ENCODE assay signal across 9 cellular contexts in the genomic region with DNA sequence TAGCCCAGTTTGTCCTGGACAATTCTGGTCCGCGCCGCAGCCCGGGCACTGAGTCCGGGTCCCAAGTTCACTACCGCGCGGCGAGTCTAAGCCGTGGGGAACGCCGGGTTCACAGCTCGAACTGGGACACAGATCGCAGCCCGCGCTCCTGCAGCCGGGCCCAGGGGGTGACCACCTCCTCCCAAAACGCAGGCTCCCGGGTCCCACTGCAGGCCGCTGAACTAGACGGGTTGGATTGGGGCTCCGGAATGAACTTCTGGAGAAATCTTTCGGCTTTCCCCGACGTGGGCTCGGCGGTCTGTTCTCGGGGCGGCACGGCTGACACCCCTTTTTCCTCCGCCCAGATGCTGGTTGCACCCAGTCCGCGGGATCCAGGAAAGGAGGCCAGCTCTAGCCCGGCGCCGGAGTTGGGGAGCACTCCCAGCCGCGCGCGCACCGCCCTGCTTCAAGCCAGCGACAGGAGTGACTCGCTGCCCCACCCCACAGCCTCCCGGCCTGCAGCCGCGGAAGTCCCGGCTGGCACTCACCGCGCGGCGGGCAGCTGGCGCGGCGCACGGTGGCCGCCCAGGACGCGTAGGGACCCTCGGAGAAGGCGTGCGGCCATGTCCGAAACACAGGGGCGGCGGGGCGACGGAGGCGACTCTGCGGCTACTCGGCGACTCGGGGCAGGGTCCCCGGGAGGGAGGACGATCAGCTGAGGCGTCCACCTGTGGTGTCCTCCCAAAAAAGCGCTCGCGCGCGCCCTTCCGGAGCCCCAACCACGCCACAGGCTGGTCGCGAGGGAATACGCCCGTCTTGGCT. TPM values are rescaled to one million over a fixed set of nuclear protein-coding genes. Genes with fewer than 3 reads are reported as not detected.
A peak's percentile ranks its signal among the peaks of the same experiment; 100 is the strongest.
DNase-seq lines count a peak whose midpoint lies in the region; ATAC-seq lines count a peak whose summit lies in the region.
"Had no signal": no experiment of that assay in that cellular context is flagged by ENCODE, and none has a peak within 500 bp of the region (broad histone marks: within the 10 kb centered on the region; RNA-seq: fewer than 3 reads in every experiment).

ACADL (minus strand) TSS at position 788 of the 801 bp plus-strand sequence; CDS start at position 604, 184 bp downstream.

- peak within 1 kb of the TSS; percentile 5 for H3K4me3 Mint-ChIP-seq in activated T-helper 17 cell treated with anti-CD3 and anti-CD28 coated beads, Interleukin-2, amount 50 U/mL, for 72 hours

- H3K27me3 ChIP-seq in trophoblast cell (ENCODE audit: insufficient read depth, low read length): no peaks in the 10 kb centered on the region
- H3K27me3 ChIP-seq: BLaER1 treated with 17β-estradiol and CSF1 and Interleukin-3, amounts not matched to agents 10 nM and 100 nM had no signal

- peak within 1 kb of the TSS; percentile 98 for H3K18ac ChIP-seq in trophoblast cell (ENCODE audit: low read length)

- H3K14ac ChIP-seq in trophoblast cell (ENCODE audit: low read length): peak within 1 kb of the TSS; percentile 99

- H3K4ac ChIP-seq in trophoblast cell (ENCODE audit: low read depth, low read length): peak within 1 kb of the TSS; percentile 93

- peak within 1 kb of the TSS; percentile 58 for H3K4me2 ChIP-seq in trophoblast cell (ENCODE audit: low read length)
- H3K4me2 ChIP-seq: BLaER1 treated with 17β-estradiol and CSF1 and Interleukin-3, amounts not matched to agents 10 nM and 100 nM had no signal

- H3K79me2 ChIP-seq in trophoblast cell (ENCODE audit: control insufficient read depth, insufficient read depth, low read length, poor library complexity): peaks cover 8% of the 10 kb centered on the region

- peak within 1 kb of the TSS; percentile 95 for H3K9ac ChIP-seq in trophoblast cell (ENCODE audit: low read length)
- H3K9ac ChIP-seq: BLaER1 treated with 17β-estradiol and CSF1 and Interleukin-3, amounts not matched to agents 10 nM and 100 nM had no signal

- peak within 1 kb of the TSS; percentile 51 for H2AFZ ChIP-seq in trophoblast cell (ENCODE audit: insufficient read depth, low read length, poor library complexity)

- no peaks in the 10 kb centered on the region for H3K9me3 Mint-ChIP-seq in activated T-helper 17 cell treated with anti-CD3 and anti-CD28 coated beads, Interleukin-2, amount 50 U/mL, for 72 hours

- intact Hi-C loops in left cardiac atrium (cut with DNase I): no loop called here

- peak; percentile 39 for ATAC-seq in activated T-helper 17 cell treated with anti-CD3 and anti-CD28 coated beads, Interleukin-2, amount 50 U/mL, for 72 hours (replicated peaks)
- ATAC-seq in left cardiac atrium (peak; percentile 90 to 91), GM19467 (IDR thresholded peaks at IDR 0.05; ENCODE audit: unreplicated experiment) (no peak)

- peak within 1 kb of the TSS; percentile 98 for H4K8ac ChIP-seq in trophoblast cell (ENCODE audit: low read depth, low read length)

- DNase-seq in NCI-H146 (lab: John Stamatoyannopoulos, UW) (peak; percentile 15), NCI-H146 treated with DMSO at 0.1 percent for 48 hours (lab: John Stamatoyannopoulos, UW; ENCODE audit: unreplicated experiment) (no peak), HS-5 (ENCODE audit: low read depth) (peak; percentile 3), left cardiac atrium (peak; percentile 59), trophoblast cell (peak; percentile 31 to 56), NCI-H187 (lab: John Stamatoyannopoulos, UW) (no peak)

- H2BK12ac ChIP-seq in trophoblast cell (ENCODE audit: low read length): peak within 1 kb of the TSS; percentile 75

- H3K36me3 Mint-ChIP-seq in activated T-helper 17 cell treated with anti-CD3 and anti-CD28 coated beads, Interleukin-2, amount 50 U/mL, for 72 hours (ENCODE audit: low read depth): no peaks in the 10 kb centered on the region

- peaks cover 0 to 14% of the 10 kb centered on the region in 2 experiments for H3K4me1 ChIP-seq in trophoblast cell (ENCODE audit: control insufficient read depth in 1 of 2, insufficient read depth in 2 of 2, low read length in 2 of 2)
- H3K4me1 ChIP-seq: BLaER1 treated with 17β-estradiol and CSF1 and Interleukin-3, amounts not matched to agents 10 nM and 100 nM had no signal

- peak within 1 kb of the TSS; percentile 86 for H4K12ac ChIP-seq in trophoblast cell (ENCODE audit: low read depth, low read length)

- H3K23ac ChIP-seq in trophoblast cell (ENCODE audit: low read length): no peak within 1 kb of the TSS

- H3K27ac Mint-ChIP-seq in activated T-helper 17 cell treated with anti-CD3 and anti-CD28 coated beads, Interleukin-2, amount 50 U/mL, for 72 hours: no peak within 1 kb of the TSS

- H2AK5ac ChIP-seq in trophoblast cell (ENCODE audit: low read length): peak within 1 kb of the TSS; percentile 73

- H3K36me3 ChIP-seq in trophoblast cell (ENCODE audit: control insufficient read depth in 1 of 2, insufficient read depth in 2 of 2, low read length in 2 of 2): peaks cover 0 to 2% of the 10 kb centered on the region in 2 experiments
- H3K36me3 ChIP-seq: BLaER1 treated with 17β-estradiol and CSF1 and Interleukin-3, amounts not matched to agents 10 nM and 100 nM had no signal

- H3K4me1 Mint-ChIP-seq in activated T-helper 17 cell treated with anti-CD3 and anti-CD28 coated beads, Interleukin-2, amount 50 U/mL, for 72 hours: no peaks in the 10 kb centered on the region

- peak within 1 kb of the TSS; percentile 98 for H4K91ac ChIP-seq in trophoblast cell (ENCODE audit: low read depth, low read length)

- H3K27ac ChIP-seq in trophoblast cell (ENCODE audit: low read depth, low read length): peak within 1 kb of the TSS; percentile 91
- H3K27ac ChIP-seq: BLaER1 treated with 17β-estradiol and CSF1 and Interleukin-3, amounts not matched to agents 10 nM and 100 nM had no signal

- no CpG with 5 or more reads among the region's 85 CpGs for WGBS in trophoblast cell (ENCODE audit: extremely low coverage, insufficient coverage, insufficient read length)

- peaks cover 56% of the 10 kb centered on the region for H3K27me3 Mint-ChIP-seq in activated T-helper 17 cell treated with anti-CD3 and anti-CD28 coated beads, Interleukin-2, amount 50 U/mL, for 72 hours

- peak within 1 kb of the TSS; percentile 88 for H3K4me3 ChIP-seq in trophoblast cell (ENCODE audit: low read depth, low read length)
- H3K4me3 ChIP-seq: BLaER1 treated with 17β-estradiol and CSF1 and Interleukin-3, amounts not matched to agents 10 nM and 100 nM had no signal

- H2BK5ac ChIP-seq in trophoblast cell (ENCODE audit: low read depth, low read length, poor library complexity): peak within 1 kb of the TSS; percentile 94

- H3K79me1 ChIP-seq in trophoblast cell (ENCODE audit: low read length): peaks cover 35% of the 10 kb centered on the region

- peak within 1 kb of the TSS; percentile 98 for H2BK120ac ChIP-seq in trophoblast cell (ENCODE audit: insufficient read depth, low read length, poor library complexity)

- H3K9me3 ChIP-seq in trophoblast cell (ENCODE audit: insufficient read depth, low read depth, low read length): peaks cover 1% of the 10 kb centered on the region

RNA-seq across cellular contexts. Expression of gene ACADL, which starts in this region (rescaled TPM):
- not detected for total RNA-seq in activated T-helper 17 cell treated with anti-CD3 and anti-CD28 coated beads, Interleukin-2, amount 50 U/mL, for 72 hours
- total RNA-seq in left cardiac atrium: 1 to 10 TPM; 2.5 to 4.6 TPM
- polyA plus RNA-seq in trophoblast cell (2013): 18.6 and 19.2 TPM in 2 replicates

Comparison
In these comparisons a context has a peak if more than half of its experiments do, and no peak if none do; other contexts are left out.
1. DNase-seq: peak in NCI-H146 (single experiment), HS-5 (single experiment), left cardiac atrium (single experiment) and trophoblast cell (2 of 2); none in NCI-H146 treated with DMSO at 0.1 percent for 48 hours (single experiment) and NCI-H187 (0 of 2).
2. Peak in ATAC-seq in activated T-helper 17 cell treated with anti-CD3 and anti-CD28 coated beads, Interleukin-2, amount 50 U/mL, for 72 hours; RNA of the gene not detected or under 1 TPM.